Comparison of ENCODE assay signal across 26 cellular contexts in the genomic region with DNA sequence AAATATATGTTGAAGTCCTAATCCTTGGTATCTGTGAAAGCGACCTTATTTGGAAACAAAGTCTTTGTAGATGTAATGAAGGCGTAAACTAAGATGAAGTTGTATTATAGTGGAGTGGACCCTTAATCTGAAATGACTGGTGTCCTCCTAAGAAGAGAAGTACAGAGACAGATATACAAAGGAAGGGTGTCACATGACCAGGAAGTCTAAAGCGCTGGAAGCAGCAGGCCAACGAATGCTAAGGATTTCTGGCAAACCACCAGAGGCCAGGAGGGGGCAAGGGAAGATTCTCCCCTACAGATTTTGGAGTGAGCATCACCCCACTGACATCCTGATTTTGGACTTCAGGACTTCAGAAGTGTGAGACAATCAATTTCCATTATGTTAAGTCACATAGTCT.
A peak's percentile ranks its signal among the peaks of the same experiment; 100 is the strongest.
DNase-seq lines count a peak whose midpoint lies in the region; ATAC-seq, FAIRE-seq and TF ChIP-seq lines count a peak whose summit lies in the region.
"Had no signal": no experiment of that assay in that cellular context is flagged by ENCODE, and none has a peak within 500 bp of the region (broad histone marks: within the 10 kb centered on the region; RNA-seq: fewer than 3 reads in every experiment).

No MANE protein-coding gene starts in this region.

- H3K9me3 ChIP-seq in DND-41 (ENCODE audit: insufficient read depth, low read length, severe bottlenecking), result no peaks in the 10 kb centered on the region
- no peaks in the 10 kb centered on the region for H3K9me3 ChIP-seq in H1 (ENCODE audit: insufficient read depth in 2 of 2, low read depth in 1 of 2, low read length in 1 of 2)
- H3K9me3 ChIP-seq: A549; BLaER1 treated with 17β-estradiol and CSF1 and Interleukin-3, amounts not matched to agents 10 nM and 100 nM; Caco-2 had no signal

- H3K14ac ChIP-seq in H1 (ENCODE audit: insufficient read length), result no peak overlapping the region

- H4K8ac ChIP-seq in H1 (ENCODE audit: extremely low read depth, insufficient read depth, low read length) (no peak overlapping the region), mesendoderm (ENCODE audit: low read depth, low read length) (no peak overlapping the region)

- no peaks in the 10 kb centered on the region for H3K79me1 ChIP-seq in H1 (ENCODE audit: low read depth, low read length)
- H3K79me1 ChIP-seq in mesendoderm (ENCODE audit: low read length), result no peaks in the 10 kb centered on the region

- TF ChIP-seq CTCF in DND-41 (IDR thresholded peaks at IDR 0.05; ENCODE audit: borderline replicate concordance, extremely low read depth, low read length, poor library complexity, severe bottlenecking) (no peak), WTC11 (IDR thresholded peaks at IDR 0.05) (no peak), H1 (IDR thresholded peaks at IDR 0.05; ENCODE audit: control extremely low read depth in 1 of 3, insufficient read depth in 1 of 3, low read depth in 1 of 3, low read length in 3 of 3) (no peak), natural killer cell (IDR thresholded peaks at IDR 0.05) (no peak)

- no peaks in the 10 kb centered on the region for H3K4me1 ChIP-seq in DND-41 (ENCODE audit: insufficient read depth, low read length)
- no peaks in the 10 kb centered on the region for H3K4me1 ChIP-seq in H1 (replicated peaks in 1 of 4; ENCODE audit: control insufficient read depth in 3 of 4, insufficient read depth in 4 of 4, low read length in 3 of 4)
- H3K4me1 ChIP-seq in mesendoderm (ENCODE audit: control insufficient read depth, low read depth, low read length), result no peaks in the 10 kb centered on the region
- H3K4me1 ChIP-seq: A549; BLaER1 treated with 17β-estradiol and CSF1 and Interleukin-3, amounts not matched to agents 10 nM and 100 nM; Caco-2 had no signal

- H2AK5ac ChIP-seq in H1 (ENCODE audit: low read depth, low read length), result no peak overlapping the region
- H2AK5ac ChIP-seq in mesendoderm (ENCODE audit: low read length), result no peak overlapping the region

- DNase-seq in DND-41 (no peak), WTC11 (ENCODE audit: low spot score) (no peak), H1 (ENCODE audit: low read depth in 1 of 2, low spot score in 2 of 2) (no peak), mesendoderm (peak; percentile 10), NCI-H2081 (lab: John Stamatoyannopoulos, UW) (no peak), NCI-H2029 treated with DMSO at 0.1 percent for 48 hours (lab: John Stamatoyannopoulos, UW) (no peak), natural killer cell (no peak)
- DNase-seq: AML-193; Caco-2; Calu3; CD4-positive, alpha-beta T cell; CD8-positive, alpha-beta T cell; DMS 273 treated with DMSO at 0.1 percent for 48 hours; DMS153; DMS53; DMS79; GF-D8 had no signal

- no peak overlapping the region for H3K56ac ChIP-seq in H1 (replicated peaks; ENCODE audit: insufficient read length, low read depth, low read length)
- no peak overlapping the region for H3K56ac ChIP-seq in mesendoderm (ENCODE audit: low read length)

- POLR2A ChIA-PET in WTC11 (lab: Charles Lee), result no interaction called here
- POLR2A ChIA-PET in H1 (lab: Charles Lee; ENCODE audit: partially characterized antibody), result no interaction called here

- H3K23ac ChIP-seq in H1 (ENCODE audit: insufficient read length) (no peak overlapping the region), mesendoderm (ENCODE audit: low read length) (no peak overlapping the region)

- H2AFZ ChIP-seq in DND-41 (ENCODE audit: low read depth, low read length), result 0 out of 2 replicates have a peak overlapping the region, but pooled peaks have one; percentile 5
- H2AFZ ChIP-seq in H1 (ENCODE audit: low read length), result 0 out of 2 replicates have a peak overlapping the region, but pooled peaks have one; percentile 2

- intact Hi-C loops in natural killer cell (cut with micrococcal nuclease), result no loop called here

- H3K4me2 ChIP-seq in DND-41 (ENCODE audit: insufficient read depth, low read length) (no peak overlapping the region), H1 (ENCODE audit: insufficient read depth in 1 of 2, low read depth in 2 of 2, low read length in 2 of 2) (no peak overlapping the region), mesendoderm (ENCODE audit: low read length) (no peak overlapping the region)
- H3K4me2 ChIP-seq: A549; BLaER1 treated with 17β-estradiol and CSF1 and Interleukin-3, amounts not matched to agents 10 nM and 100 nM had no signal

- H2BK15ac ChIP-seq in H1 (ENCODE audit: low read length) (no peak overlapping the region), mesendoderm (replicated peaks; ENCODE audit: low read depth) (no peak overlapping the region)

- no peaks in the 10 kb centered on the region for H4K20me1 ChIP-seq in DND-41 (ENCODE audit: insufficient read depth, low read length)
- H4K20me1 ChIP-seq in H1 (replicated peaks in 1 of 2; ENCODE audit: control insufficient read depth in 1 of 2, insufficient read depth in 2 of 2, low read length in 2 of 2), result peaks cover 0 to 2% of the 10 kb centered on the region in 2 experiments
- H4K20me1 ChIP-seq: BLaER1 treated with 17β-estradiol and CSF1 and Interleukin-3, amounts not matched to agents 10 nM and 100 nM had no signal

- no peaks in the 10 kb centered on the region for H3K27me3 ChIP-seq in DND-41 (ENCODE audit: insufficient read depth, low read length, poor library complexity)
- H3K27me3 ChIP-seq in H1 (replicated peaks in 1 of 4; ENCODE audit: control insufficient read depth in 3 of 4, extremely low read depth in 1 of 4, insufficient read depth in 3 of 4, low read length in 3 of 4), result no peaks in the 10 kb centered on the region
- no peaks in the 10 kb centered on the region for H3K27me3 ChIP-seq in mesendoderm (ENCODE audit: insufficient read depth, low read length, poor library complexity)
- H3K27me3 ChIP-seq: BLaER1 treated with 17β-estradiol and CSF1 and Interleukin-3, amounts not matched to agents 10 nM and 100 nM had no signal

- FAIRE-seq in H1 (lab: Jason Lieb, UNC), result no peak
- FAIRE-seq: A549, G401.6, GM12891, GM19239 had no signal

- H2BK120ac ChIP-seq in H1 (replicated peaks; ENCODE audit: low read depth, low read length) (no peak overlapping the region), mesendoderm (ENCODE audit: low read depth, low read length) (no peak overlapping the region)

- no peak overlapping the region for H4K91ac ChIP-seq in H1 (replicated peaks; ENCODE audit: insufficient read length, low read length)

- H3K27me3 Mint-ChIP-seq in WTC11 (ENCODE audit: low read depth) (no peaks in the 10 kb centered on the region), natural killer cell (ENCODE audit: low read depth in 2 of 2) (no peaks in the 10 kb centered on the region)
- H3K27me3 Mint-ChIP-seq: B cell had no signal

- no peak overlapping the region for H2BK20ac ChIP-seq in H1 (ENCODE audit: low read length)

- TF ChIP-seq POLR2A in H1 (IDR thresholded peaks at IDR 0.05; ENCODE audit: control extremely low read depth in 1 of 2, low read depth in 2 of 2, low read length in 2 of 2), result no peak

- H3K4me3 ChIP-seq in DND-41 (ENCODE audit: low read depth in 1 of 2, low read length in 2 of 2), result no peak overlapping the region
- H3K4me3 ChIP-seq in H1 (ENCODE audit: extremely low read depth in 1 of 4, insufficient read depth in 2 of 4, low read depth in 3 of 4, low read length in 4 of 4), result no peak overlapping the region
- H3K4me3 ChIP-seq in mesendoderm (ENCODE audit: low read length), result no peak overlapping the region
- H3K4me3 ChIP-seq: A549; BLaER1 treated with 17β-estradiol and CSF1 and Interleukin-3, amounts not matched to agents 10 nM and 100 nM had no signal

- H3K79me2 ChIP-seq in DND-41 (ENCODE audit: insufficient read depth, low read length), result no peaks in the 10 kb centered on the region
- no peaks in the 10 kb centered on the region for H3K79me2 ChIP-seq in H1 (ENCODE audit: control insufficient read depth in 1 of 2, insufficient read depth in 2 of 2, low read length in 2 of 2)
- H3K79me2 ChIP-seq in mesendoderm (ENCODE audit: control insufficient read depth, insufficient read depth, low read length), result no peaks in the 10 kb centered on the region

- H3K4ac ChIP-seq in H1 (replicated peaks; ENCODE audit: insufficient read length, low read depth, low read length), result no peak overlapping the region
- no peak overlapping the region for H3K4ac ChIP-seq in mesendoderm (ENCODE audit: low read depth, low read length)

- H3K36me3 Mint-ChIP-seq in WTC11, result no peaks in the 10 kb centered on the region
- no peaks in the 10 kb centered on the region for H3K36me3 Mint-ChIP-seq in natural killer cell
- H3K36me3 Mint-ChIP-seq: CD8-positive, alpha-beta T cell had no signal

- H3K36me3 ChIP-seq in DND-41 (ENCODE audit: insufficient read depth, low read length) (no peaks in the 10 kb centered on the region), H1 (ENCODE audit: control insufficient read depth in 2 of 4, insufficient read depth in 4 of 4, low read length in 3 of 4) (no peaks in the 10 kb centered on the region), mesendoderm (ENCODE audit: control insufficient read depth, insufficient read depth, low read length) (no peaks in the 10 kb centered on the region)
- H3K36me3 ChIP-seq: BLaER1 treated with 17β-estradiol and CSF1 and Interleukin-3, amounts not matched to agents 10 nM and 100 nM had no signal

- H4K5ac ChIP-seq in H1 (ENCODE audit: insufficient read length, low read depth, low read length) (no peak overlapping the region), mesendoderm (ENCODE audit: low read length) (no peak overlapping the region)

- H3K23me2 ChIP-seq in H1 (ENCODE audit: low read depth, low read length), result peaks cover 3% of the 10 kb centered on the region; the same call in 1 of the 2 replicates

- H3K9me3 Mint-ChIP-seq in WTC11, result peaks cover 13% of the 10 kb centered on the region; the same call in 1 of the 2 replicates
- peaks cover 0 to 7% of the 10 kb centered on the region in 2 donors for H3K9me3 Mint-ChIP-seq in natural killer cell
- H3K9me3 Mint-ChIP-seq: CD4-positive, alpha-beta T cell; CD8-positive, alpha-beta T cell had no signal

- H3K4me3 Mint-ChIP-seq in WTC11, result no peak overlapping the region
- H3K4me3 Mint-ChIP-seq in natural killer cell, result no peak overlapping the region
- H3K4me3 Mint-ChIP-seq: B cell; CD4-positive, alpha-beta T cell; CD8-positive, alpha-beta T cell had no signal

- H3K27ac ChIP-seq in DND-41 (ENCODE audit: low read length) (no peak overlapping the region), H1 (ENCODE audit: low read depth, low read length) (no peak overlapping the region), mesendoderm (ENCODE audit: low read depth, low read length) (no peak overlapping the region)
- H3K27ac ChIP-seq: 22Rv1; A549; BLaER1 treated with 17β-estradiol and CSF1 and Interleukin-3, amounts not matched to agents 10 nM and 100 nM; C4-2B had no signal

- H3K27ac Mint-ChIP-seq in WTC11, result 0 out of 2 replicates have a peak overlapping the region, but pooled peaks have one; percentile 41
- H3K27ac Mint-ChIP-seq in natural killer cell, result no peak overlapping the region
- H3K27ac Mint-ChIP-seq: B cell; CD4-positive, alpha-beta T cell; CD8-positive, alpha-beta T cell had no signal

- peaks cover 4% of the 10 kb centered on the region; the same call in 1 of the 2 replicates for H3K4me1 Mint-ChIP-seq in WTC11
- no peaks in the 10 kb centered on the region for H3K4me1 Mint-ChIP-seq in natural killer cell
- H3K4me1 Mint-ChIP-seq: B cell had no signal

- WGBS in H1 (ENCODE audit: extremely low coverage in 1 of 2, insufficient coverage in 1 of 2, insufficient read length in 1 of 2, insufficient replicate concordance in 2 of 2, low coverage in 1 of 2, low lambda C conversion rate in 2 of 2, missing lambda C conversion rate in 1 of 2), 2 experiments, result 85% methylated on average over 4 of the region's 4 CpGs; no CpG with 5 or more reads in 1 of the 2 experiments
- no CpG with 5 or more reads among the region's 4 CpGs for WGBS in mesendoderm (ENCODE audit: extremely low coverage, insufficient coverage, low lambda C conversion rate)

- ATAC-seq in DND-41 (ENCODE audit: insufficient read depth, low read depth) (no peak), WTC11 (peak; percentile 63), GM19324 (IDR thresholded peaks at IDR 0.05; ENCODE audit: low FRiP score, unreplicated experiment) (no peak), natural killer cell (no peak)
- ATAC-seq: A549; CD8-positive, alpha-beta T cell had no signal

- H2BK5ac ChIP-seq in H1 (ENCODE audit: low read depth, low read length) (no peak overlapping the region), mesendoderm (ENCODE audit: low read length) (no peak overlapping the region)

- no peak for TF ChIP-seq EP300 in H1 (IDR thresholded peaks at IDR 0.05; ENCODE audit: borderline replicate concordance in 1 of 2, low read depth in 2 of 2, low read length in 2 of 2)

- H2BK12ac ChIP-seq in H1 (ENCODE audit: low read depth, low read length), result no peak overlapping the region

- no peak; a peak in 1 of 4 replicates for TF ChIP-seq RAD21 in H1 (IDR thresholded peaks at IDR 0.05 in 1 of 2, conservative IDR thresholded peaks at IDR 0.05 in 1 of 2; ENCODE audit: low read depth in 2 of 2, low read length in 2 of 2)

- H3K9ac ChIP-seq in DND-41 (ENCODE audit: low read depth, low read length) (no peak overlapping the region), H1 (replicated peaks in 1 of 4; ENCODE audit: extremely low read depth in 1 of 4, low read depth in 3 of 4, low read length in 3 of 4) (no peak overlapping the region), mesendoderm (ENCODE audit: low read length) (no peak overlapping the region)
- H3K9ac ChIP-seq: BLaER1 treated with 17β-estradiol and CSF1 and Interleukin-3, amounts not matched to agents 10 nM and 100 nM had no signal

- CTCF ChIA-PET in WTC11 (lab: Charles Lee), result no interaction called here
- CTCF ChIA-PET in H1 (lab: Charles Lee; ENCODE audit: partially characterized antibody), result no interaction called here

- H3K18ac ChIP-seq in H1 (ENCODE audit: extremely low read depth, low read length) (no peak overlapping the region), mesendoderm (ENCODE audit: low read length) (no peak overlapping the region)
